In the genomic region with DNA sequence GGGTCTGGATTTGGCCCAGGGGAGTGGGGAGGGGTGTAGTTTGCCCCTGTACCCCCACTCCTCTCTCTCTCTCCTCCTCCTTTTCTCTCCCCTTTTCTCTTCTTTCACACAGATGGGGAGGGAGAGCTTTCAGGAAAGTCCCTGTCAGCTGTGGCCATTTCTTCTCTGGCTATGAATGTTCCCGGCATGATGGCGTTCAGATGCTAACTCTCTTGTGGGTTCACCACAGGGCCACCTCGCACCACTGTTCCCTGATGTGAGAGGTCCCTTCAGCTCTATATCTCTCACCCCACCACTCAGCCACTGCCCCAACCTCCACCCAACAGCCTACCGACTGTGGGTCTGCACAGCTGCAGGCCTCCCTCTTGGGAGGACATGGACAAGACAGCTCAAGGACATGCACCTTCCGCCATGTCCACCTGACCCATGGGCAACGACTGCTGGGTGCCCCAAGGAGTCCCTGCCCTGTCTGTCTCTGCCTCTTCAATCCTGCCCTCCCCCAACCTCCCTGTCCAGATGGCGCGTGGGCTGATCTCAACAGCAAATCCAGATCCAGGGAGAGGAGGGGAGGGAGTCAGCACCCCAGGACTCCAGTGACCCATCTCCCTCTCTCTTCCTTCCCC, we compare ENCODE assay signal across 15 cellular contexts. TPM values are rescaled to one million over a fixed set of nuclear protein-coding genes. Genes with fewer than 3 reads are reported as not detected.
DNase-seq lines count a peak whose midpoint lies in the region; ATAC-seq, FAIRE-seq and TF ChIP-seq lines count a peak whose summit lies in the region.
"Had no signal": no experiment of that assay in that cellular context is flagged by ENCODE, and none has a peak within 500 bp of the region (broad histone marks: within the 10 kb centered on the region; RNA-seq: fewer than 3 reads in every experiment).

No MANE protein-coding gene starts in this region.

- no peaks in the 10 kb centered on the region for H3K9me3 ChIP-seq in tibial artery

- intact Hi-C loops in tibial artery (cut with DNase I; ENCODE audit: low total_unique reads) = no loop called here

- no peaks in the 10 kb centered on the region for H3K9me3 Mint-ChIP-seq in neural crest cell
- H3K9me3 Mint-ChIP-seq: CD8-positive, alpha-beta memory T cell had no signal

- H3K4me3 Mint-ChIP-seq in neural crest cell = no peak overlapping the region
- H3K4me3 Mint-ChIP-seq: CD8-positive, alpha-beta memory T cell; stimulated activated naive CD8-positive, alpha-beta T cell treated with anti-CD3 and anti-CD28 coated beads, Interleukin-15, amount 100 ng/mL, for 72 hours had no signal

- no peak for TF ChIP-seq CTCF in bronchial epithelial cell (IDR thresholded peaks at IDR 0.05; ENCODE audit: insufficient read depth, low read length, severe bottlenecking)
- TF ChIP-seq CTCF in neural crest cell (conservative IDR thresholded peaks at IDR 0.05) = no peak
- TF ChIP-seq CTCF in tibial artery (IDR thresholded peaks at IDR 0.05) = no peak

- H3K36me3 Mint-ChIP-seq in neural crest cell (ENCODE audit: low read depth) = no peaks in the 10 kb centered on the region

- H3K27me3 Mint-ChIP-seq in neural crest cell (ENCODE audit: low read depth) = no peaks in the 10 kb centered on the region
- H3K27me3 Mint-ChIP-seq: stimulated activated naive CD8-positive, alpha-beta T cell treated with anti-CD3 and anti-CD28 coated beads, Interleukin-15, amount 100 ng/mL, for 72 hours had no signal

- DNase-seq in NCI-H524 (lab: John Stamatoyannopoulos, UW) = peak; percentile 84 to 93
- DNase-seq in bronchial epithelial cell (ENCODE audit: low read depth) = no peak
- DNase-seq in neural crest cell (ENCODE audit: low read depth, low spot score) = no peak
- DNase-seq in tibial artery = peak in 1 of 2 donors; percentile 64
- DNase-seq in NCI-H146 treated with DMSO at 0.1 percent for 48 hours (lab: John Stamatoyannopoulos, UW; ENCODE audit: unreplicated experiment) = no peak
- no peak for DNase-seq in iPS-NIHi11 (ENCODE audit: low spot score)
- DNase-seq: activated CD4-positive, alpha-beta T cell treated with anti-CD3 and anti-CD28 coated beads for 48 hours; activated T-cell treated with anti-CD3 and anti-CD28 coated beads, Interleukin-2, amount 50 U/mL, for 48 hours; brain microvascular endothelial cell; CD8-positive, alpha-beta memory T cell; stimulated activated naive CD8-positive, alpha-beta T cell treated with anti-CD3 and anti-CD28 coated beads, Interleukin-15, amount 100 ng/mL, for 72 hours; T-helper 2 cell had no signal

- ATAC-seq in GM21447 (IDR thresholded peaks at IDR 0.05; ENCODE audit: unreplicated experiment) (no peak), HG02610 (IDR thresholded peaks at IDR 0.05; ENCODE audit: unreplicated experiment) (no peak)
- ATAC-seq: stimulated activated naive CD8-positive, alpha-beta T cell treated with anti-CD3 and anti-CD28 coated beads, Interleukin-15, amount 100 ng/mL, for 72 hours had no signal

- no peaks in the 10 kb centered on the region for H3K27me3 ChIP-seq in bronchial epithelial cell (ENCODE audit: control insufficient read depth, insufficient read depth, low read length)
- H3K27me3 ChIP-seq in tibial artery = no peaks in the 10 kb centered on the region
- H3K27me3 ChIP-seq: brain microvascular endothelial cell had no signal

- H3K4me1 Mint-ChIP-seq in neural crest cell = peaks cover 7% of the 10 kb centered on the region

- FAIRE-seq in bronchial epithelial cell (lab: Jason Lieb, UNC) = peak; percentile 13

- H3K27ac Mint-ChIP-seq in neural crest cell (ENCODE audit: unreplicated experiment) = peak overlapping the region; percentile 8
- H3K27ac Mint-ChIP-seq: progenitor cell of endocrine pancreas; stimulated activated naive CD8-positive, alpha-beta T cell treated with anti-CD3 and anti-CD28 coated beads, Interleukin-15, amount 100 ng/mL, for 72 hours had no signal

- H3K4me3 ChIP-seq in bronchial epithelial cell (ENCODE audit: low read depth, low read length) (no peak overlapping the region), tibial artery (no peak overlapping the region)

- peaks cover 7% of the 10 kb centered on the region for H3K36me3 ChIP-seq in bronchial epithelial cell (ENCODE audit: control insufficient read depth, insufficient read depth, low read length)
- H3K36me3 ChIP-seq in tibial artery = peaks cover 0 to 12% (median 6%) of the 10 kb centered on the region in 3 donors
- H3K36me3 ChIP-seq: brain microvascular endothelial cell had no signal

- peak overlapping the region; percentile 81 to 90 for H3K27ac ChIP-seq in tibial artery

- H3K4me1 ChIP-seq in tibial artery = peaks cover 0 to 57% (median 48%) of the 10 kb centered on the region in 4 donors

RNA-seq across cellular contexts. Expression of gene RPS6KL1, which starts 15.9 kb away (rescaled TPM):
- total RNA-seq in bronchial epithelial cell = 1.5 and 6.1 TPM in 2 replicates
- total RNA-seq in neural crest cell = 13.9 and 14.1 TPM in 2 replicates

RNA-seq across cellular contexts. Expression of gene PGF, which starts 16.4 kb away (rescaled TPM):
- total RNA-seq in bronchial epithelial cell = 52.1 and 56.6 TPM in 2 replicates
- 2.9 and 3.9 TPM in 2 replicates for total RNA-seq in neural crest cell

RNA-seq across cellular contexts. Expression of gene DLST, which starts 57.3 kb away (rescaled TPM):
- total RNA-seq in bronchial epithelial cell = 48.2 and 58.5 TPM in 2 replicates
- total RNA-seq in neural crest cell = 92.9 and 97.4 TPM in 2 replicates

Comparison
In these comparisons a context has a peak if more than half of its experiments do, and no peak if none do; other contexts are left out.
1. DNase-seq: peak in NCI-H524 (2 of 2); none in bronchial epithelial cell (single experiment), neural crest cell (single experiment), NCI-H146 treated with DMSO at 0.1 percent for 48 hours (single experiment) and iPS-NIHi11 (single experiment).
2. RNA of gene PGF, which starts 16.4 kb away (total RNA-seq): 52.1 to 56.6 TPM in bronchial epithelial cell; 2.9 to 3.9 TPM in neural crest cell; every median in the first group is over 10 times any median in the second.